In the genomic region with DNA sequence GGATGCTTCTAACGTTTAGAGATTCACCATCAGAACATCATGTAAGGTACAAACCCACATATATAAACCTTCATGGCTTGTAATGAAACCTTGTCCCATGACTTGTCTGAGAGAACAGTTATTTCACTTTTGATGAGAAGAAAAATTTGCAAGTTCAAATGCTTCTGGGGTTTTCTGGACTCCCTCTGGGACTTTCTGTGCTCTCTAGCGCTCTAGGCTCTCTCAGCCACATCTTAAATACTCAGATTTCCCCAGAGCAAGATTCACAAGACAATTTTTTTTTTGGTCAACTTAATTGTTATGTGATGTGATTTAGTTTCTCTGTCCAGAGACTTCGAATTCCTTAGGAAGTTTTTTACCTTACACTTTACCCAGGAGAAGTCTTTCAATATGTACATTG, we compare ENCODE assay signal across 15 cellular contexts.
DNase-seq lines count a peak whose midpoint lies in the region; ATAC-seq lines count a peak whose summit lies in the region.
"Had no signal": no experiment of that assay in that cellular context is flagged by ENCODE, and none has a peak within 500 bp of the region (broad histone marks: within the 10 kb centered on the region; RNA-seq: fewer than 3 reads in every experiment).

No MANE protein-coding gene starts in this region.

- intact Hi-C loops in head of caudate nucleus (cut with DNase I): no loop called here

- ATAC-seq in GM18498 (IDR thresholded peaks at IDR 0.05; ENCODE audit: unreplicated experiment): peak; percentile 69
- ATAC-seq in GM19463 (IDR thresholded peaks at IDR 0.05; ENCODE audit: unreplicated experiment): peak; percentile 82
- peak; percentile 76 for ATAC-seq in HG02798 (IDR thresholded peaks at IDR 0.05; ENCODE audit: poor library complexity, unreplicated experiment)
- peak; percentile 75 for ATAC-seq in HG03565 (IDR thresholded peaks at IDR 0.05; ENCODE audit: unreplicated experiment)
- ATAC-seq in esophagus mucosa: no peak
- ATAC-seq: activated T-helper 17 cell treated with anti-CD3 and anti-CD28 coated beads, Interleukin-2, amount 50 U/mL, for 72 hours had no signal

- DNase-seq in NCI-H2107 (lab: John Stamatoyannopoulos, UW) (no peak), NCI-H146 (lab: John Stamatoyannopoulos, UW) (no peak), head of caudate nucleus (no peak)
- DNase-seq: anterior cingulate cortex, left ventricle myocardium inferior, naive B cell, NCI-H1930, NCI-H748 treated with DMSO at 0.1 percent for 48 hours, transverse colon had no signal
